ENCODE assay signal across 8 cellular contexts in genomic region chr2:162301151-162301804, GRCh38. TPM values are rescaled to one million over a fixed set of nuclear protein-coding genes. Genes with fewer than 3 reads are reported as not detected.
DNase-seq lines count a peak whose midpoint lies in the region; ATAC-seq and TF ChIP-seq lines count a peak whose summit lies in the region.

No MANE protein-coding gene starts in this region.

- no peaks in the 10 kb centered on the region for H3K4me1 ChIP-seq in IMR-90 (ENCODE audit: control insufficient read depth, insufficient read depth, low read length)
- no peaks in the 10 kb centered on the region for H3K4me1 ChIP-seq in PC-9 (replicated peaks; ENCODE audit: insufficient read depth)
- H3K4me1 ChIP-seq in gastroesophageal sphincter: peaks cover 2 to 34% (median 4%) of the 10 kb centered on the region in 3 donors
- H3K4me1 ChIP-seq in prostate gland (replicated peaks): no peaks in the 10 kb centered on the region

- no peaks in the 10 kb centered on the region for H3K27me3 Mint-ChIP-seq in activated T-helper 17 cell treated with anti-CD3 and anti-CD28 coated beads, Interleukin-2, amount 50 U/mL, for 72 hours

- H3K36me3 Mint-ChIP-seq in activated T-helper 17 cell treated with anti-CD3 and anti-CD28 coated beads, Interleukin-2, amount 50 U/mL, for 72 hours (ENCODE audit: low read depth): peaks cover 16% of the 10 kb centered on the region

- POLR2A ChIA-PET in IMR-90 (lab: Charles Lee; ENCODE audit: unreplicated experiment): no interaction called here
- POLR2A ChIA-PET in PC-9 (lab: Charles Lee; ENCODE audit: unreplicated experiment): no interaction called here

- H3K4me3 ChIP-seq in IMR-90 (ENCODE audit: insufficient read depth, low read depth, low read length): no peak overlapping the region
- no peak overlapping the region for H3K4me3 ChIP-seq in PC-9
- no peak overlapping the region for H3K4me3 ChIP-seq in gastroesophageal sphincter
- H3K4me3 ChIP-seq in prostate gland: no peak overlapping the region

- peak; percentile 75 for ATAC-seq in GM21423 (IDR thresholded peaks at IDR 0.05; ENCODE audit: unreplicated experiment)
- ATAC-seq in IMR-90 (ENCODE audit: low read depth): peak; percentile 82
- peak; percentile 49 for ATAC-seq in activated T-helper 17 cell treated with anti-CD3 and anti-CD28 coated beads, Interleukin-2, amount 50 U/mL, for 72 hours (replicated peaks)
- ATAC-seq in gastroesophageal sphincter: peak; percentile 67
- ATAC-seq in GM21381 (IDR thresholded peaks at IDR 0.05; ENCODE audit: unreplicated experiment): no peak

- no peaks in the 10 kb centered on the region for H3K4me1 Mint-ChIP-seq in activated T-helper 17 cell treated with anti-CD3 and anti-CD28 coated beads, Interleukin-2, amount 50 U/mL, for 72 hours

- H3K4me2 ChIP-seq in IMR-90 (ENCODE audit: low read depth, low read length) (no peak overlapping the region), PC-9 (no peak overlapping the region; the same call in 1 of the 2 replicates)

- in situ Hi-C loops in IMR-90 (cut with MboI; ENCODE audit: low sequenced_read_pairs): loop anchor here (10.0 to 25.0 kb wide), 2 partner anchors 314 to 716 kb away; no protein-coding TSS in a partner anchor

- dilution Hi-C loops in IMR-90 (cut with HindIII; ENCODE audit: low sequenced_read_pairs, unreplicated experiment): no loop called here

- H3K9me3 Mint-ChIP-seq in activated T-helper 17 cell treated with anti-CD3 and anti-CD28 coated beads, Interleukin-2, amount 50 U/mL, for 72 hours: no peaks in the 10 kb centered on the region

- WGBS in IMR-90 (ENCODE audit: extremely low coverage in 2 of 2, insufficient read length in 1 of 2), 2 experiments: no CpG with 5 or more reads among the region's 6 CpGs
- WGBS in gastroesophageal sphincter (ENCODE audit: low coverage in 1 of 2), 2 donors: 9% methylated on average over 6 of the region's 6 CpGs
- 8% methylated on average over 6 of the region's 6 CpGs for WGBS in prostate gland

- TF ChIP-seq CTCF in IMR-90 (conservative IDR thresholded peaks at IDR 0.05; ENCODE audit: low read depth, low read length) (peak; percentile 86), PC-9 (conservative IDR thresholded peaks at IDR 0.05) (peak; percentile 84), gastroesophageal sphincter (IDR thresholded peaks at IDR 0.05) (peak; percentile 82 to 89 (median 84)), prostate gland (IDR thresholded peaks at IDR 0.05) (peak; percentile 47 to 77 (median 68))

- no peaks in the 10 kb centered on the region for H3F3A ChIP-seq in PC-9 (ENCODE audit: insufficient read depth, low read depth)

- no peak overlapping the region for H3K4me3 Mint-ChIP-seq in activated T-helper 17 cell treated with anti-CD3 and anti-CD28 coated beads, Interleukin-2, amount 50 U/mL, for 72 hours

- TF ChIP-seq EP300 in gastroesophageal sphincter (IDR thresholded peaks at IDR 0.05): no peak

- H3K4ac ChIP-seq in IMR-90 (ENCODE audit: low read depth, low read length): no peak overlapping the region

- H2AK5ac ChIP-seq in IMR-90 (ENCODE audit: low read depth, low read length): no peak overlapping the region

- H3K27me3 ChIP-seq in IMR-90 (ENCODE audit: control insufficient read depth, insufficient read depth, low read length): no peaks in the 10 kb centered on the region
- no peaks in the 10 kb centered on the region for H3K27me3 ChIP-seq in PC-9 (ENCODE audit: insufficient read depth, low read depth)
- no peaks in the 10 kb centered on the region for H3K27me3 ChIP-seq in gastroesophageal sphincter
- H3K27me3 ChIP-seq in prostate gland (replicated peaks; ENCODE audit: insufficient read depth): no peaks in the 10 kb centered on the region

- no peaks in the 10 kb centered on the region for H3K9me2 ChIP-seq in PC-9 (ENCODE audit: insufficient read depth)

- H3K56ac ChIP-seq in IMR-90 (ENCODE audit: extremely low read depth, insufficient read depth, low read length): no peak overlapping the region

- H2AFZ ChIP-seq in IMR-90 (replicated peaks; ENCODE audit: low read length, poor library complexity) (no peak overlapping the region), PC-9 (no peak overlapping the region)

- H2BK5ac ChIP-seq in IMR-90 (ENCODE audit: low read depth, low read length, poor library complexity, severe bottlenecking): no peak overlapping the region

- H3K27ac ChIP-seq in IMR-90 (ENCODE audit: insufficient read depth, low read length) (no peak overlapping the region), PC-9 (no peak overlapping the region), gastroesophageal sphincter (no peak overlapping the region), prostate gland (no peak overlapping the region)

- H3K9me3 ChIP-seq in IMR-90 (ENCODE audit: control insufficient read depth, insufficient read depth, low read length) (no peaks in the 10 kb centered on the region), PC-9 (ENCODE audit: insufficient read depth, low read depth) (no peaks in the 10 kb centered on the region), gastroesophageal sphincter (no peaks in the 10 kb centered on the region), prostate gland (no peaks in the 10 kb centered on the region)

- no peak overlapping the region for H4K8ac ChIP-seq in IMR-90 (ENCODE audit: low read depth in 2 of 2, low read length in 2 of 2)

- BruUV-seq in IMR-90 (replicated peaks; lab: Mats Ljungman, UMichigan): no TSS peak
- BruUV-seq in PC-9 (replicated peaks; lab: Mats Ljungman, UMichigan): no TSS peak

- H4K5ac ChIP-seq in IMR-90 (ENCODE audit: low read depth, low read length): no peak overlapping the region

- H2BK120ac ChIP-seq in IMR-90 (ENCODE audit: low read depth, low read length): no peak overlapping the region

- no peak overlapping the region for H2AK9ac ChIP-seq in IMR-90 (replicated peaks; ENCODE audit: low read depth, low read length, poor library complexity)

- H3K79me1 ChIP-seq in IMR-90 (ENCODE audit: low read depth in 1 of 2, low read length in 2 of 2): no peaks in the 10 kb centered on the region

- H3K79me2 ChIP-seq in PC-9 (ENCODE audit: low read depth): no peaks in the 10 kb centered on the region

- H3K14ac ChIP-seq in IMR-90 (replicated peaks; ENCODE audit: low read depth, low read length): no peak overlapping the region

- H4K91ac ChIP-seq in IMR-90 (ENCODE audit: insufficient read depth, low read depth, low read length): no peak overlapping the region

- no peaks in the 10 kb centered on the region for H3K36me3 ChIP-seq in IMR-90 (ENCODE audit: control insufficient read depth, insufficient read depth, low read length)
- H3K36me3 ChIP-seq in PC-9 (ENCODE audit: low read depth): no peaks in the 10 kb centered on the region
- peaks cover 0 to 20% of the 10 kb centered on the region in 2 donors for H3K36me3 ChIP-seq in gastroesophageal sphincter
- no peaks in the 10 kb centered on the region for H3K36me3 ChIP-seq in prostate gland

- H4K20me1 ChIP-seq in IMR-90 (ENCODE audit: insufficient read depth, low read length) (no peaks in the 10 kb centered on the region), PC-9 (ENCODE audit: insufficient read depth) (no peaks in the 10 kb centered on the region)

- no peak overlapping the region for H2BK15ac ChIP-seq in IMR-90 (ENCODE audit: low read depth, low read length)

- H3K18ac ChIP-seq in IMR-90 (ENCODE audit: low read depth, low read length): no peak overlapping the region

- no peak overlapping the region for H3K23ac ChIP-seq in IMR-90 (ENCODE audit: low read depth, low read length)

- DNase-seq in DMS 273 (lab: John Stamatoyannopoulos, UW; ENCODE audit: unreplicated experiment) (peak; percentile 85), IMR-90 (peak; percentile 75), PC-9 (peak in 1 of 2 experiments; percentile 9), prostate gland (ENCODE audit: low spot score) (peak; percentile 19)

- H3K27ac Mint-ChIP-seq in activated T-helper 17 cell treated with anti-CD3 and anti-CD28 coated beads, Interleukin-2, amount 50 U/mL, for 72 hours: no peak overlapping the region

- no peak overlapping the region for H2BK20ac ChIP-seq in IMR-90 (ENCODE audit: low read depth, low read length)

- CTCF ChIA-PET in IMR-90 (lab: Yijun Ruan, JAX) (interaction anchor here (0.7 to 2.1 kb wide), 5 partner anchors 67 to 174 kb away, joined by 3 to 6 read pairs (median 4); no protein-coding TSS in a partner anchor), PC-9 (lab: Charles Lee) (no interaction called here)

- no peak overlapping the region for H3K9ac ChIP-seq in IMR-90 (ENCODE audit: low read depth, low read length)

- TF ChIP-seq POLR2A in IMR-90 (IDR thresholded peaks at IDR 0.05; ENCODE audit: low read depth, low read length) (no peak), gastroesophageal sphincter (IDR thresholded peaks at IDR 0.05) (no peak), prostate gland (IDR thresholded peaks at IDR 0.05) (no peak)

- H3K9me1 ChIP-seq in IMR-90 (ENCODE audit: insufficient read depth, low read length): no peaks in the 10 kb centered on the region

- intact Hi-C loops in IMR-90 (cut with micrococcal nuclease) (loop anchor here (1.0 to 5.0 kb wide), 3 partner anchors 294 to 715 kb away; no protein-coding TSS in a partner anchor), PC-9 (cut with micrococcal nuclease; ENCODE audit: unreplicated experiment) (no loop called here), prostate gland (cut with DNase I) (no loop called here)

- peak; percentile 73 for TF ChIP-seq RAD21 in IMR-90 (IDR thresholded peaks at IDR 0.05; ENCODE audit: low read length)

RNA-seq across cellular contexts. Expression of gene IFIH1, which starts 17.2 kb away (rescaled TPM):
- 1.4 and 2.2 TPM in 2 replicates for total RNA-seq in IMR-90 (2012; rRNA removed)
- 0.76 and 1.3 TPM in 2 replicates for polyA plus RNA-seq in IMR-90 (2012; rRNA removed)
- 0.27 and 0.88 TPM in 2 replicates for polyA plus RNA-seq in IMR-90 (2012; cell fraction: cytosol; rRNA removed)
- polyA plus RNA-seq in IMR-90 (2012; cell fraction: nucleus; rRNA removed; ENCODE audit: low replicate concordance): 0.55 and 0.79 TPM in 2 replicates
- 4.7 and 4.8 TPM in 2 replicates for total RNA-seq in PC-9 (2021)
- 10 to 100 TPM; 24.8 to 26.7 TPM for total RNA-seq in activated T-helper 17 cell treated with anti-CD3 and anti-CD28 coated beads, Interleukin-2, amount 50 U/mL, for 72 hours
- 10 to 100 TPM in 3 of 4 donors, 1 to 10 TPM in 1; 7.1 to 24.1 (median 16.1) TPM for total RNA-seq in gastroesophageal sphincter
- 10 to 100 TPM; 13.1 to 14.7 TPM for total RNA-seq in prostate gland

RNA-seq across cellular contexts. Expression of gene GCA, which starts 42.7 kb away (rescaled TPM):
- total RNA-seq in IMR-90 (2012; rRNA removed): 3.6 and 9.7 TPM in 2 replicates
- 2.2 and 2.3 TPM in 2 replicates for polyA plus RNA-seq in IMR-90 (2012; rRNA removed)
- 1.1 and 3.5 TPM in 2 replicates for polyA plus RNA-seq in IMR-90 (2012; cell fraction: cytosol; rRNA removed)
- 1.1 and 3.5 TPM in 2 replicates for polyA plus RNA-seq in IMR-90 (2012; cell fraction: nucleus; rRNA removed; ENCODE audit: low replicate concordance)
- 13.4 and 14.9 TPM in 2 replicates for total RNA-seq in PC-9 (2021)
- total RNA-seq in activated T-helper 17 cell treated with anti-CD3 and anti-CD28 coated beads, Interleukin-2, amount 50 U/mL, for 72 hours: 10 to 100 TPM; 23.4 to 31.2 TPM
- total RNA-seq in gastroesophageal sphincter: 10 to 100 TPM in 3 of 4 donors, 1 to 10 TPM in 1; 4.9 to 30.5 (median 22.6) TPM
- 10 to 100 TPM; 29.5 to 42.9 TPM for total RNA-seq in prostate gland

RNA-seq across cellular contexts. Expression of gene FAP, which starts 58.0 kb away (rescaled TPM):
- 71.0 and 93.9 TPM in 2 replicates for total RNA-seq in IMR-90 (2012; rRNA removed)
- polyA plus RNA-seq in IMR-90 (2012; rRNA removed): 74.1 and 95.0 TPM in 2 replicates
- polyA plus RNA-seq in IMR-90 (2012; cell fraction: cytosol; rRNA removed): 17.0 and 24.2 TPM in 2 replicates
- polyA plus RNA-seq in IMR-90 (2012; cell fraction: nucleus; rRNA removed; ENCODE audit: low replicate concordance): 33.6 and 384 TPM in 2 replicates
- not detected in 2 replicates for total RNA-seq in PC-9 (2021)
- not detected for total RNA-seq in activated T-helper 17 cell treated with anti-CD3 and anti-CD28 coated beads, Interleukin-2, amount 50 U/mL, for 72 hours
- total RNA-seq in gastroesophageal sphincter: 10 to 100 TPM in 2 of 4 donors, 1 to 10 TPM in 2; 4.6 to 14.0 (median 11.1) TPM
- 1 to 10 TPM in 1 of 2 donors, not detected in 1; 2.0 TPM for total RNA-seq in prostate gland
